ENCODE assay signal across 28 cellular contexts in genomic region chr3:161038725-161039124, GRCh38.
DNase-seq lines count a peak whose midpoint lies in the region; ATAC-seq and TF ChIP-seq lines count a peak whose summit lies in the region.
"Had no signal": no experiment of that assay in that cellular context is flagged by ENCODE, and none has a peak within 500 bp of the region (broad histone marks: within the 10 kb centered on the region; RNA-seq: fewer than 3 reads in every experiment).

No MANE protein-coding gene starts in this region.

- no peak overlapping the region for H3K27ac ChIP-seq in left ventricle myocardium inferior (replicated peaks)
- no peak overlapping the region for H3K27ac ChIP-seq in suprapubic skin
- H3K27ac ChIP-seq: C4-2B, hepatocyte, transverse colon, VCaP had no signal

- no peak for TF ChIP-seq CTCF in epithelial cell of proximal tubule (conservative IDR thresholded peaks at IDR 0.05; ENCODE audit: low read depth, low read length)
- no peak for TF ChIP-seq CTCF in left ventricle myocardium inferior (IDR thresholded peaks at IDR 0.05; ENCODE audit: borderline replicate concordance)
- no peak for TF ChIP-seq CTCF in suprapubic skin (IDR thresholded peaks at IDR 0.05)

- peak; percentile 40 for DNase-seq in Daoy (ENCODE audit: low read depth)
- DNase-seq in astrocyte of the hippocampus (ENCODE audit: low read depth, low spot score): peak; percentile 59
- DNase-seq in epithelial cell of proximal tubule (ENCODE audit: low read depth): peak; percentile 18
- DNase-seq in non-pigmented ciliary epithelial cell (ENCODE audit: low read depth): peak; percentile 40
- DNase-seq in left ventricle myocardium inferior: no peak
- no peak for DNase-seq in middle frontal gyrus (ENCODE audit: extremely low spot score, low spot score)
- no peak for DNase-seq in suprapubic skin (ENCODE audit: low spot score in 2 of 2)
- DNase-seq: 8988T; activated CD4-positive, alpha-beta T cell treated with anti-CD3 and anti-CD28 coated beads for 36 hours; activated CD8-positive, alpha-beta T cell treated with anti-CD3 and anti-CD28 coated beads, Interleukin-2, amount 10 ng/mL, durations not matched to agents 7 days and 5 days; anterior cingulate cortex; caudate nucleus; DMS79; naive B cell; NCI-H1092; NCI-H1694; NCI-H446; NCI-H82; stimulated activated CD4-positive, alpha-beta T cell treated with anti-CD3 and anti-CD28 coated beads, Interleukin-4, amount 100 ng/mL, for 1 hour; SW 1271; T1000; transverse colon had no signal

- H3K36me3 ChIP-seq in left ventricle myocardium inferior (no peaks in the 10 kb centered on the region), suprapubic skin (no peaks in the 10 kb centered on the region)
- H3K36me3 ChIP-seq: transverse colon had no signal

- no peak overlapping the region for H3K4me3 ChIP-seq in epithelial cell of proximal tubule (ENCODE audit: low read depth, low read length)
- H3K4me3 ChIP-seq in left ventricle myocardium inferior: no peak overlapping the region
- no peak overlapping the region for H3K4me3 ChIP-seq in suprapubic skin
- H3K4me3 ChIP-seq: hepatocyte, transverse colon had no signal

- no peak for TF ChIP-seq EP300 in suprapubic skin (IDR thresholded peaks at IDR 0.05)

- WGBS in suprapubic skin: 74% methylated on average over 3 of the region's 3 CpGs

- no peaks in the 10 kb centered on the region for H3K9me3 ChIP-seq in left ventricle myocardium inferior (replicated peaks)
- no peaks in the 10 kb centered on the region for H3K9me3 ChIP-seq in suprapubic skin
- H3K9me3 ChIP-seq: transverse colon had no signal

- TF ChIP-seq POLR2A in suprapubic skin (IDR thresholded peaks at IDR 0.05): no peak

- H3K27me3 ChIP-seq in left ventricle myocardium inferior (ENCODE audit: low read depth): no peaks in the 10 kb centered on the region
- H3K27me3 ChIP-seq in suprapubic skin: no peaks in the 10 kb centered on the region
- H3K27me3 ChIP-seq: hepatocyte, transverse colon had no signal

- ATAC-seq in GM18519 (IDR thresholded peaks at IDR 0.05; ENCODE audit: low FRiP score, unreplicated experiment): no peak
- ATAC-seq: activated CD4-positive, alpha-beta T cell treated with anti-CD3 and anti-CD28 coated beads for 36 hours; activated CD8-positive, alpha-beta T cell treated with anti-CD3 and anti-CD28 coated beads, Interleukin-2, amount 10 ng/mL, durations not matched to agents 7 days and 5 days; left lobe of liver; sciatic nerve had no signal

- peaks cover 7% of the 10 kb centered on the region for H3K4me1 ChIP-seq in left ventricle myocardium inferior
- H3K4me1 ChIP-seq in suprapubic skin: no peaks in the 10 kb centered on the region
- H3K4me1 ChIP-seq: transverse colon had no signal

- intact Hi-C loops in left ventricle myocardium inferior (cut with micrococcal nuclease): no loop called here

Comparison
In these comparisons a context has a peak if more than half of its experiments do, and no peak if none do; other contexts are left out.
1. DNase-seq: peak in Daoy (single experiment), astrocyte of the hippocampus (single experiment), epithelial cell of proximal tubule (single experiment) and non-pigmented ciliary epithelial cell (single experiment); none in left ventricle myocardium inferior (single experiment), middle frontal gyrus (single experiment) and suprapubic skin (0 of 2).